13 cellular contexts compared by ENCODE assay signal in genomic region chr3:157310329-157311065, GRCh38.
DNase-seq lines count a peak whose midpoint lies in the region; ATAC-seq and TF ChIP-seq lines count a peak whose summit lies in the region.
"Had no signal": no experiment of that assay in that cellular context is flagged by ENCODE, and none has a peak within 500 bp of the region (broad histone marks: within the 10 kb centered on the region; RNA-seq: fewer than 3 reads in every experiment).

No MANE protein-coding gene starts in this region.

- no TSS peak for BruUV-seq in MCF 10A (replicated peaks; lab: Mats Ljungman, UMichigan)

- peak overlapping the region; percentile 43; the same call in 1 of the 2 replicates for H3K27ac ChIP-seq in C4-2B
- H3K27ac ChIP-seq in RWPE2 (ENCODE audit: poor library complexity, severe bottlenecking) = peak overlapping the region; percentile 88

- no peak overlapping the region for H3K4me3 ChIP-seq in RWPE2 (ENCODE audit: severe bottlenecking)

- peaks cover 8% of the 10 kb centered on the region for H3K4me1 Mint-ChIP-seq in MCF 10A (ENCODE audit: insufficient read depth, unreplicated experiment)
- H3K4me1 Mint-ChIP-seq in activated naive CD4-positive, alpha-beta T cell treated with anti-CD3 and anti-CD28 coated beads for 36 hours (ENCODE audit: low read depth) = no peaks in the 10 kb centered on the region
- H3K4me1 Mint-ChIP-seq: activated CD4-positive, alpha-beta T cell treated with anti-CD3 and anti-CD28 coated beads for 36 hours; activated naive CD8-positive, alpha-beta T cell treated with anti-CD3 and anti-CD28 coated beads, Interleukin-2, amount 50 U/mL, for 24 hours; central memory CD8-positive, alpha-beta T cell had no signal

- CTCF ChIA-PET in MCF 10A (lab: Yijun Ruan, JAX) = interaction anchor here (0.6 kb wide), 1 partner anchor 34 kb away, joined by 3 read pairs; no protein-coding TSS in a partner anchor
- CTCF ChIA-PET in activated naive CD4-positive, alpha-beta T cell treated with anti-CD3 and anti-CD28 coated beads for 36 hours (lab: Charles Lee) = no interaction called here

- TF ChIP-seq CTCF in C4-2B (conservative IDR thresholded peaks at IDR 0.05) = no peak
- TF ChIP-seq CTCF in RWPE2 (IDR thresholded peaks at IDR 0.05; ENCODE audit: poor library complexity, severe bottlenecking) = no peak
- TF ChIP-seq CTCF in MCF 10A (IDR thresholded peaks at IDR 0.05; ENCODE audit: unreplicated experiment) = no peak

- POLR2A ChIA-PET in MCF 10A (lab: Yijun Ruan, JAX) = no interaction called here

- peaks cover 6% of the 10 kb centered on the region for H3K36me3 Mint-ChIP-seq in MCF 10A (ENCODE audit: insufficient read depth, unreplicated experiment)
- no peaks in the 10 kb centered on the region for H3K36me3 Mint-ChIP-seq in activated naive CD4-positive, alpha-beta T cell treated with anti-CD3 and anti-CD28 coated beads for 36 hours (ENCODE audit: low read depth)

- DNase-seq in RWPE2 (ENCODE audit: low spot score) (no peak), activated gamma-delta T cell treated with Interleukin-2 at 50 U/mL for 16 hours (no peak), MCF 10A (ENCODE audit: unreplicated experiment) (no peak), NCI-H187 treated with DMSO at 0.1 percent for 48 hours (lab: John Stamatoyannopoulos, UW) (no peak)
- DNase-seq in activated naive CD4-positive, alpha-beta T cell treated with anti-CD3 and anti-CD28 coated beads for 36 hours = no peak
- DNase-seq: activated CD4-positive, alpha-beta T cell treated with anti-CD3 and anti-CD28 coated beads for 36 hours; activated naive CD8-positive, alpha-beta T cell treated with anti-CD3 and anti-CD28 coated beads, Interleukin-2, amount 50 U/mL, for 24 hours; NCI-H1105 had no signal

- intact Hi-C loops in MCF 10A (cut with micrococcal nuclease) = loop anchor here (1.0 kb wide), 2 partner anchors 50 to 126 kb away; partner anchors contain the start of gene PTX3
- intact Hi-C loops in activated naive CD4-positive, alpha-beta T cell treated with anti-CD3 and anti-CD28 coated beads for 36 hours (cut with micrococcal nuclease) = no loop called here

- no peaks in the 10 kb centered on the region for H3K9me3 Mint-ChIP-seq in MCF 10A (ENCODE audit: unreplicated experiment)
- H3K9me3 Mint-ChIP-seq in activated naive CD4-positive, alpha-beta T cell treated with anti-CD3 and anti-CD28 coated beads for 36 hours = no peaks in the 10 kb centered on the region
- H3K9me3 Mint-ChIP-seq: activated naive CD8-positive, alpha-beta T cell treated with anti-CD3 and anti-CD28 coated beads, Interleukin-2, amount 50 U/mL, for 24 hours; central memory CD8-positive, alpha-beta T cell; T-helper 1 cell treated with Interleukin-12 subunit alpha and Interleukin-12 subunit beta and Interleukin-4 antibody, amounts not matched to agents 30 μg/mL and 1 μg/mL, for 36 hours had no signal

- no peak overlapping the region for H3K4me3 Mint-ChIP-seq in MCF 10A (ENCODE audit: unreplicated experiment)
- H3K4me3 Mint-ChIP-seq in activated naive CD4-positive, alpha-beta T cell treated with anti-CD3 and anti-CD28 coated beads for 36 hours = no peak overlapping the region
- H3K4me3 Mint-ChIP-seq: activated CD4-positive, alpha-beta T cell treated with anti-CD3 and anti-CD28 coated beads for 36 hours; activated naive CD8-positive, alpha-beta T cell treated with anti-CD3 and anti-CD28 coated beads, Interleukin-2, amount 50 U/mL, for 24 hours; central memory CD8-positive, alpha-beta T cell; T-helper 1 cell treated with Interleukin-12 subunit alpha and Interleukin-12 subunit beta and Interleukin-4 antibody, amounts not matched to agents 30 μg/mL and 1 μg/mL, for 36 hours had no signal

- no peaks in the 10 kb centered on the region for H3K9me3 ChIP-seq in RWPE2 (ENCODE audit: severe bottlenecking)

- H3K27me3 Mint-ChIP-seq in MCF 10A (ENCODE audit: insufficient read depth, unreplicated experiment) = no peaks in the 10 kb centered on the region
- no peaks in the 10 kb centered on the region for H3K27me3 Mint-ChIP-seq in activated naive CD4-positive, alpha-beta T cell treated with anti-CD3 and anti-CD28 coated beads for 36 hours (ENCODE audit: low read depth)
- H3K27me3 Mint-ChIP-seq: activated CD4-positive, alpha-beta T cell treated with anti-CD3 and anti-CD28 coated beads for 36 hours; activated naive CD8-positive, alpha-beta T cell treated with anti-CD3 and anti-CD28 coated beads, Interleukin-2, amount 50 U/mL, for 24 hours had no signal

- H3K27ac Mint-ChIP-seq in MCF 10A (ENCODE audit: low read depth, unreplicated experiment) = no peak overlapping the region
- H3K27ac Mint-ChIP-seq in activated naive CD4-positive, alpha-beta T cell treated with anti-CD3 and anti-CD28 coated beads for 36 hours = no peak overlapping the region
- H3K27ac Mint-ChIP-seq: activated CD4-positive, alpha-beta T cell treated with anti-CD3 and anti-CD28 coated beads for 36 hours; activated naive CD8-positive, alpha-beta T cell treated with anti-CD3 and anti-CD28 coated beads, Interleukin-2, amount 50 U/mL, for 24 hours; T-helper 1 cell treated with Interleukin-12 subunit alpha and Interleukin-12 subunit beta and Interleukin-4 antibody, amounts not matched to agents 30 μg/mL and 1 μg/mL, for 36 hours had no signal

- peaks cover 22% of the 10 kb centered on the region for H3K4me1 ChIP-seq in RWPE2 (ENCODE audit: insufficient read depth, poor library complexity, severe bottlenecking)

- ATAC-seq in GM19438 (IDR thresholded peaks at IDR 0.05; ENCODE audit: low read depth, unreplicated experiment) = peak; percentile 58
- ATAC-seq in HG02973 (IDR thresholded peaks at IDR 0.05; ENCODE audit: unreplicated experiment) = peak; percentile 59
- no peak for ATAC-seq in RWPE2 (ENCODE audit: low read depth)
- ATAC-seq: activated CD4-positive, alpha-beta T cell treated with anti-CD3 and anti-CD28 coated beads for 36 hours; activated naive CD8-positive, alpha-beta T cell treated with anti-CD3 and anti-CD28 coated beads, Interleukin-2, amount 50 U/mL, for 24 hours had no signal

- H3K36me3 ChIP-seq in RWPE2 (ENCODE audit: low read depth) = no peaks in the 10 kb centered on the region

- no peaks in the 10 kb centered on the region for H3K27me3 ChIP-seq in RWPE2 (ENCODE audit: insufficient read depth, poor library complexity, severe bottlenecking)
